Comparison of ENCODE assay signal across 22 cellular contexts in genomic region chr15:27086800-27087199, GRCh38.
"Had no signal": no experiment of that assay in that cellular context is flagged by ENCODE, and none has a peak within 500 bp of the region (broad histone marks: within the 10 kb centered on the region; RNA-seq: fewer than 3 reads in every experiment).

No MANE protein-coding gene starts in this region.

- H3K4me1 ChIP-seq: body of pancreas, foreskin keratinocyte, left ventricle myocardium inferior, thyroid gland had no signal

- H3K9me3 Mint-ChIP-seq: activated CD8-positive, alpha-beta T cell treated with anti-CD3 and anti-CD28 coated beads for 36 hours; activated naive CD4-positive, alpha-beta T cell treated with anti-CD3 and anti-CD28 coated beads, Interleukin-2, amount 50 U/mL, for 24 hours; dendritic cell treated with granulocyte-macrophage colony-stimulating factor and Interleukin-4, amounts not matched to agents 40 ng/mL and 50 ng/mL, for 4 days; natural killer cell treated with Interleukin-12 subunit alpha and Interleukin-12 subunit beta and Interleukin-15 and Interleukin-18, amount 100 ng/mL, for 72 hours had no signal

- DNase-seq: activated CD8-positive, alpha-beta T cell treated with anti-CD3 and anti-CD28 coated beads for 36 hours; activated gamma-delta T cell treated with Interleukin-2 at 50 U/mL for 16 hours; anterior cingulate cortex; body of pancreas; effector CD4-positive, alpha-beta T cell; erythroblast; foreskin keratinocyte; kidney; left ventricle myocardium inferior; occipital lobe; posterior cingulate gyrus; stimulated activated CD4-positive, alpha-beta T cell treated with anti-CD3 and anti-CD28 coated beads, Interleukin-4, amount 100 ng/mL, for 24 hours; stimulated activated naive CD4-positive, alpha-beta T cell treated with Interleukin-2 at 50 U/mL for 16 hours; T-helper 2 cell; thyroid gland had no signal

- H3K4me3 ChIP-seq: body of pancreas, cardiac muscle cell, left ventricle myocardium inferior, thyroid gland had no signal

- H3K27ac ChIP-seq: body of pancreas, cardiac muscle cell, foreskin keratinocyte, left ventricle myocardium inferior, thyroid gland had no signal

- H3K27ac Mint-ChIP-seq: activated CD4-positive, alpha-beta T cell treated with anti-CD3 and anti-CD28 coated beads, Interleukin-2, amount 10 ng/mL, durations not matched to agents 24 days and 14 days; activated CD8-positive, alpha-beta T cell treated with anti-CD3 and anti-CD28 coated beads for 36 hours; activated naive CD4-positive, alpha-beta T cell treated with anti-CD3 and anti-CD28 coated beads, Interleukin-2, amount 50 U/mL, for 24 hours; activated T-helper 1 cell treated with anti-CD3 and anti-CD28 coated beads, Interleukin-12 subunit alpha, Interleukin-12 subunit beta, Interleukin-2, Interleukin-4 antibody, amounts not matched to agents 30 ng/mL and 10 ng/mL and 1 ng/mL, durations not matched to agents 14 hours and 24 hours and 36 hours; dendritic cell treated with granulocyte-macrophage colony-stimulating factor and Interleukin-4, amounts not matched to agents 40 ng/mL and 50 ng/mL, for 4 days; natural killer cell treated with Interleukin-12 subunit alpha and Interleukin-12 subunit beta and Interleukin-15 and Interleukin-18, amount 100 ng/mL, for 72 hours had no signal

- H3K4me1 Mint-ChIP-seq: activated CD4-positive, alpha-beta T cell treated with anti-CD3 and anti-CD28 coated beads, Interleukin-2, amount 10 ng/mL, durations not matched to agents 24 days and 14 days; activated naive CD4-positive, alpha-beta T cell treated with anti-CD3 and anti-CD28 coated beads, Interleukin-2, amount 50 U/mL, for 24 hours had no signal

- H3K27me3 Mint-ChIP-seq: activated CD4-positive, alpha-beta T cell treated with anti-CD3 and anti-CD28 coated beads, Interleukin-2, amount 10 ng/mL, durations not matched to agents 24 days and 14 days; activated CD8-positive, alpha-beta T cell treated with anti-CD3 and anti-CD28 coated beads for 36 hours; activated naive CD4-positive, alpha-beta T cell treated with anti-CD3 and anti-CD28 coated beads, Interleukin-2, amount 50 U/mL, for 24 hours; dendritic cell treated with granulocyte-macrophage colony-stimulating factor and Interleukin-4, amounts not matched to agents 40 ng/mL and 50 ng/mL, for 4 days; natural killer cell treated with Interleukin-12 subunit alpha and Interleukin-12 subunit beta and Interleukin-15 and Interleukin-18, amount 100 ng/mL, for 72 hours had no signal

- ATAC-seq: activated CD4-positive, CD25-positive, alpha-beta regulatory T cell treated with anti-CD3 and anti-CD28 coated beads, Interleukin-2, amount 50 U/mL, for 24 hours; activated CD8-positive, alpha-beta T cell treated with anti-CD3 and anti-CD28 coated beads for 36 hours; body of pancreas; foreskin keratinocyte; natural killer cell treated with Interleukin-12 subunit alpha and Interleukin-12 subunit beta and Interleukin-15 and Interleukin-18, amount 100 ng/mL, for 72 hours had no signal

- H3K9me3 ChIP-seq: body of pancreas, thyroid gland had no signal

- H3K36me3 Mint-ChIP-seq: activated naive CD4-positive, alpha-beta T cell treated with anti-CD3 and anti-CD28 coated beads, Interleukin-2, amount 50 U/mL, for 24 hours; natural killer cell treated with Interleukin-12 subunit alpha and Interleukin-12 subunit beta and Interleukin-15 and Interleukin-18, amount 100 ng/mL, for 72 hours had no signal

- H3K36me3 ChIP-seq: cardiac muscle cell, left ventricle myocardium inferior, thyroid gland had no signal

- H3K4me3 Mint-ChIP-seq: activated CD4-positive, alpha-beta T cell treated with anti-CD3 and anti-CD28 coated beads, Interleukin-2, amount 10 ng/mL, durations not matched to agents 24 days and 14 days; activated CD8-positive, alpha-beta T cell treated with anti-CD3 and anti-CD28 coated beads for 36 hours; activated naive CD4-positive, alpha-beta T cell treated with anti-CD3 and anti-CD28 coated beads, Interleukin-2, amount 50 U/mL, for 24 hours; activated T-helper 1 cell treated with anti-CD3 and anti-CD28 coated beads, Interleukin-12 subunit alpha, Interleukin-12 subunit beta, Interleukin-2, Interleukin-4 antibody, amounts not matched to agents 30 ng/mL and 10 ng/mL and 1 ng/mL, durations not matched to agents 14 hours and 24 hours and 36 hours; dendritic cell treated with granulocyte-macrophage colony-stimulating factor and Interleukin-4, amounts not matched to agents 40 ng/mL and 50 ng/mL, for 4 days; natural killer cell treated with Interleukin-12 subunit alpha and Interleukin-12 subunit beta and Interleukin-15 and Interleukin-18, amount 100 ng/mL, for 72 hours had no signal

- H3K27me3 ChIP-seq: body of pancreas, cardiac muscle cell, foreskin keratinocyte, thyroid gland had no signal
